Comparison of ENCODE assay signal across 1 cellular context in the genomic region with DNA sequence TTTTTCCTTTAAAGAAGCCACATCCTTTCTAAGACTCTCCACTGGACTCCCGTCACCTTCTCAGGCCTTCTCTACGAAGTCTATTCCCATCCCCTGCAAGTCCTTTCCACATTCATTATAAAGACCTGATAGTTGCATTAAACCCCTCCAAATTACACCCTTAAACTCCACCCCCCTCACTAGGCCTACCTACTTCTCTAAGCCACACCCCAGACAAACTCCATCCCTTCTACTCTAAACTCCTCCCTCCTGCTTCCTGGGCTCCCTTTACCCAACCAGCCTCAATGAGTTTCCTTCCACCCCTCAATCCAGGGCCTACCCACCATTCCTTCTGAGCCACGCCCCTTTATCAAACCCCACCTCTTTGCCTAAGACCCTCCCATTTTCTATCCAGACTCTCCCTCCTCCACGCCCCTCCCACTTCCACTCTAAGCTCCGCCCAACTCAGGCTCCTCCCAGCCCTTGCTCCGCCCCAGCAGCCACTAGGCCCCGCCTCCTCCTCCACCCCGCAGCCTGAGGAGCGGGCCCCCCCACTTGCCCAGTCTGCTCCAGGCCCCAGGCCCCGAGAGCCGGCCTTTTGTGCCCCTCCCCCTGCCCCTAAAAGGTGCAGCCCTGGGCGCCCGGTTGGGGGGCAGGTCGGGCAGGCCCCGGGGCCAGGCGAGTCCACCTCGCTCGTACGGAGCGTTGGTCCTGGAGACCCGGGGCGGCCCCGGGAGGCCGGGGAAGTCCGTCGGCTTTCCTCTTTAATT.
TF ChIP-seq lines count a peak whose summit lies in the region.

No MANE protein-coding gene starts in this region.

TF ChIP-seq in HepG2, 621 proteins besides CTCF, POLR2A, EP300 and RAD21 (continued from another document):
- TF ChIP-seq, protein P1, sequence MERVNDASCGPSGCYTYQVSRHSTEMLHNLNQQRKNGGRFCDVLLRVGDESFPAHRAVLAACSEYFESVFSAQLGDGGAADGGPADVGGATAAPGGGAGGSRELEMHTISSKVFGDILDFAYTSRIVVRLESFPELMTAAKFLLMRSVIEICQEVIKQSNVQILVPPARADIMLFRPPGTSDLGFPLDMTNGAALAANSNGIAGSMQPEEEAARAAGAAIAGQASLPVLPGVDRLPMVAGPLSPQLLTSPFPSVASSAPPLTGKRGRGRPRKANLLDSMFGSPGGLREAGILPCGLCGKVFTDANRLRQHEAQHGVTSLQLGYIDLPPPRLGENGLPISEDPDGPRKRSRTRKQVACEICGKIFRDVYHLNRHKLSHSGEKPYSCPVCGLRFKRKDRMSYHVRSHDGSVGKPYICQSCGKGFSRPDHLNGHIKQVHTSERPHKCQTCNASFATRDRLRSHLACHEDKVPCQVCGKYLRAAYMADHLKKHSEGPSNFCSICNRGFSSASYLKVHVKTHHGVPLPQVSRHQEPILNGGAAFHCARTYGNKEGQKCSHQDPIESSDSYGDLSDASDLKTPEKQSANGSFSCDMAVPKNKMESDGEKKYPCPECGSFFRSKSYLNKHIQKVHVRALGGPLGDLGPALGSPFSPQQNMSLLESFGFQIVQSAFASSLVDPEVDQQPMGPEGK (CRISPR knock-in tag; IDR thresholded peaks at IDR 0.05), result peak; percentile 91; the same call in 1 of the 2 replicates
- TF ChIP-seq ZNF776 (CRISPR knock-in tag; IDR thresholded peaks at IDR 0.05) (0 out of 2 replicates have a peak, but pooled peaks have one; percentile 57), KLF15 (CRISPR knock-in tag; IDR thresholded peaks at IDR 0.05; ENCODE audit: borderline replicate concordance) (peak; percentile 73; the same call in 1 of the 2 replicates)
- TF ChIP-seq, protein P2, sequence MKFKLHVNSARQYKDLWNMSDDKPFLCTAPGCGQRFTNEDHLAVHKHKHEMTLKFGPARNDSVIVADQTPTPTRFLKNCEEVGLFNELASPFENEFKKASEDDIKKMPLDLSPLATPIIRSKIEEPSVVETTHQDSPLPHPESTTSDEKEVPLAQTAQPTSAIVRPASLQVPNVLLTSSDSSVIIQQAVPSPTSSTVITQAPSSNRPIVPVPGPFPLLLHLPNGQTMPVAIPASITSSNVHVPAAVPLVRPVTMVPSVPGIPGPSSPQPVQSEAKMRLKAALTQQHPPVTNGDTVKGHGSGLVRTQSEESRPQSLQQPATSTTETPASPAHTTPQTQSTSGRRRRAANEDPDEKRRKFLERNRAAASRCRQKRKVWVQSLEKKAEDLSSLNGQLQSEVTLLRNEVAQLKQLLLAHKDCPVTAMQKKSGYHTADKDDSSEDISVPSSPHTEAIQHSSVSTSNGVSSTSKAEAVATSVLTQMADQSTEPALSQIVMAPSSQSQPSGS (CRISPR knock-in tag; IDR thresholded peaks at IDR 0.05), result peak; percentile 51; the same call in 1 of the 2 replicates
TF ChIP-seq in HepG2: peak in this region for 114.
